1 cellular context compared by ENCODE assay signal in the genomic region with DNA sequence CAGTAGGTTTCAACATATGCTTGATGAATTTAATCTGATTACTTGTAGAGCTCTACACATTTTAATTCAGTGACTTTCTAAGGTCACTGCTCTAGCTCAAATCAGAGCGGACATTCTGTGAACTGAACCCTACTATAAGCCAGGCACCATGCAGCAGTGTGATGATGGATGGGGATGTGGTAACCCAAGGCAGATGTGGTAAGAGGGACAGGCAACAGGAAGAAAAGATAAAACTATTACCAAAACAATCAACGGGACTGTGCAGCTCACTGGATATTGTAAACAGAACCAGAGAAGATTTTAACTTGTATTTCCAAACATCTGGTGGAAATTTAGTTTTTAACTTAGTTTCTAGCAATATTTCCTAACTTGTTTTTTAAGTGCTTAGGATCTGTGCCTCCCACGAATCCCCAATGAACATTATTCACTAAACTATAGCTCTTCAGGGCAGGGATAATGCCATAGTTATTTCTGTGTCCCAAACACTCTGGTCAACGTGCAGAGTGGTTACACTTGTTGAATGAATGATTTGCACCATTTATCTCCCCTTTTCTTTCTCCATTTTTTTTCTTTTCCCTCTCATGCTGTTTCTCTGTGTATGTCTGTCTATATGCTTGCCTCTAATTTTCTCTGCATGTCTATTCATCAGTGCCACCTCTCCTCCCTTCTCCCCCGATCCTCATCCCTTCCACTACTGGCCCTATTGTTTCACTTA.
A peak's percentile ranks its signal among the peaks of the same experiment; 100 is the strongest.
TF ChIP-seq lines count a peak whose summit lies in the region.

No MANE protein-coding gene starts in this region.

TF ChIP-seq in HepG2, 621 proteins besides CTCF, POLR2A, EP300 and RAD21:
- TF ChIP-seq, protein P1, sequence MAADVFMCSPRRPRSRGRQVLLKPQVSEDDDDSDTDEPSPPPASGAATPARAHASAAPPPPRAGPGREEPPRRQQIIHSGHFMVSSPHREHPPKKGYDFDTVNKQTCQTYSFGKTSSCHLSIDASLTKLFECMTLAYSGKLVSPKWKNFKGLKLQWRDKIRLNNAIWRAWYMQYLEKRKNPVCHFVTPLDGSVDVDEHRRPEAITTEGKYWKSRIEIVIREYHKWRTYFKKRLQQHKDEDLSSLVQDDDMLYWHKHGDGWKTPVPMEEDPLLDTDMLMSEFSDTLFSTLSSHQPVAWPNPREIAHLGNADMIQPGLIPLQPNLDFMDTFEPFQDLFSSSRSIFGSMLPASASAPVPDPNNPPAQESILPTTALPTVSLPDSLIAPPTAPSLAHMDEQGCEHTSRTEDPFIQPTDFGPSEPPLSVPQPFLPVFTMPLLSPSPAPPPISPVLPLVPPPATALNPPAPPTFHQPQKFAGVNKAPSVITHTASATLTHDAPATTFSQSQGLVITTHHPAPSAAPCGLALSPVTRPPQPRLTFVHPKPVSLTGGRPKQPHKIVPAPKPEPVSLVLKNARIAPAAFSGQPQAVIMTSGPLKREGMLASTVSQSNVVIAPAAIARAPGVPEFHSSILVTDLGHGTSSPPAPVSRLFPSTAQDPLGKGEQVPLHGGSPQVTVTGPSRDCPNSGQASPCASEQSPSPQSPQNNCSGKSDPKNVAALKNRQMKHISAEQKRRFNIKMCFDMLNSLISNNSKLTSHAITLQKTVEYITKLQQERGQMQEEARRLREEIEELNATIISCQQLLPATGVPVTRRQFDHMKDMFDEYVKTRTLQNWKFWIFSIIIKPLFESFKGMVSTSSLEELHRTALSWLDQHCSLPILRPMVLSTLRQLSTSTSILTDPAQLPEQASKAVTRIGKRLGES (CRISPR knock-in tag; IDR thresholded peaks at IDR 0.05; ENCODE audit: borderline replicate concordance), result no peak
- TF ChIP-seq RBFOX2 (IDR thresholded peaks at IDR 0.05; ENCODE audit: low read depth, low read length), result 0 out of 2 replicates have a peak, but pooled peaks have one; percentile 35
- peak; percentile 83 for TF ChIP-seq HOXD1 (CRISPR knock-in tag; IDR thresholded peaks at IDR 0.05)
- TF ChIP-seq, protein P2, sequence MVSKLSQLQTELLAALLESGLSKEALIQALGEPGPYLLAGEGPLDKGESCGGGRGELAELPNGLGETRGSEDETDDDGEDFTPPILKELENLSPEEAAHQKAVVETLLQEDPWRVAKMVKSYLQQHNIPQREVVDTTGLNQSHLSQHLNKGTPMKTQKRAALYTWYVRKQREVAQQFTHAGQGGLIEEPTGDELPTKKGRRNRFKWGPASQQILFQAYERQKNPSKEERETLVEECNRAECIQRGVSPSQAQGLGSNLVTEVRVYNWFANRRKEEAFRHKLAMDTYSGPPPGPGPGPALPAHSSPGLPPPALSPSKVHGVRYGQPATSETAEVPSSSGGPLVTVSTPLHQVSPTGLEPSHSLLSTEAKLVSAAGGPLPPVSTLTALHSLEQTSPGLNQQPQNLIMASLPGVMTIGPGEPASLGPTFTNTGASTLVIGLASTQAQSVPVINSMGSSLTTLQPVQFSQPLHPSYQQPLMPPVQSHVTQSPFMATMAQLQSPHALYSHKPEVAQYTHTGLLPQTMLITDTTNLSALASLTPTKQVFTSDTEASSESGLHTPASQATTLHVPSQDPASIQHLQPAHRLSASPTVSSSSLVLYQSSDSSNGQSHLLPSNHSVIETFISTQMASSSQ (IDR thresholded peaks at IDR 0.05; ENCODE audit: low read depth), result no peak
- TF ChIP-seq, protein P2 (CRISPR knock-in tag; IDR thresholded peaks at IDR 0.05; ENCODE audit: borderline replicate concordance), result no peak
- TF ChIP-seq, protein P3, sequence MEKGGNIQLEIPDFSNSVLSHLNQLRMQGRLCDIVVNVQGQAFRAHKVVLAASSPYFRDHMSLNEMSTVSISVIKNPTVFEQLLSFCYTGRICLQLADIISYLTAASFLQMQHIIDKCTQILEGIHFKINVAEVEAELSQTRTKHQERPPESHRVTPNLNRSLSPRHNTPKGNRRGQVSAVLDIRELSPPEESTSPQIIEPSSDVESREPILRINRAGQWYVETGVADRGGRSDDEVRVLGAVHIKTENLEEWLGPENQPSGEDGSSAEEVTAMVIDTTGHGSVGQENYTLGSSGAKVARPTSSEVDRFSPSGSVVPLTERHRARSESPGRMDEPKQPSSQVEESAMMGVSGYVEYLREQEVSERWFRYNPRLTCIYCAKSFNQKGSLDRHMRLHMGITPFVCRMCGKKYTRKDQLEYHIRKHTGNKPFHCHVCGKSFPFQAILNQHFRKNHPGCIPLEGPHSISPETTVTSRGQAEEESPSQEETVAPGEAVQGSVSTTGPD (CRISPR knock-in tag; IDR thresholded peaks at IDR 0.05), result no peak
- peak; percentile 43; the same call in 1 of the 2 replicates for TF ChIP-seq CEBPG (CRISPR knock-in tag; IDR thresholded peaks at IDR 0.05)
- peak; percentile 64; the same call in 1 of the 2 replicates for TF ChIP-seq ZNF644 (CRISPR knock-in tag; IDR thresholded peaks at IDR 0.05; ENCODE audit: low read depth)
- TF ChIP-seq SNAPC2 (CRISPR knock-in tag; IDR thresholded peaks at IDR 0.05), result no peak
- no peak for TF ChIP-seq ZNF670 (CRISPR knock-in tag; IDR thresholded peaks at IDR 0.05; ENCODE audit: borderline replicate concordance)
- no peak for TF ChIP-seq FOXA1 (IDR thresholded peaks at IDR 0.05)
- TF ChIP-seq FOXA1 (CRISPR knock-in tag; IDR thresholded peaks at IDR 0.05), result no peak
- TF ChIP-seq, protein P4, sequence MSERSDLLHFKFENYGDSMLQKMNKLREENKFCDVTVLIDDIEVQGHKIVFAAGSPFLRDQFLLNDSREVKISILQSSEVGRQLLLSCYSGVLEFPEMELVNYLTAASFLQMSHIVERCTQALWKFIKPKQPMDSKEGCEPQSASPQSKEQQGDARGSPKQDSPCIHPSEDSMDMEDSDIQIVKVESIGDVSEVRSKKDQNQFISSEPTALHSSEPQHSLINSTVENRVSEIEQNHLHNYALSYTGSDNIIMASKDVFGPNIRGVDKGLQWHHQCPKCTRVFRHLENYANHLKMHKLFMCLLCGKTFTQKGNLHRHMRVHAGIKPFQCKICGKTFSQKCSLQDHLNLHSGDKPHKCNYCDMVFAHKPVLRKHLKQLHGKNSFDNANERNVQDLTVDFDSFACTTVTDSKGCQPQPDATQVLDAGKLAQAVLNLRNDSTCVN (CRISPR knock-in tag; IDR thresholded peaks at IDR 0.05; ENCODE audit: borderline replicate concordance), result no peak
- TF ChIP-seq CEBPB (IDR thresholded peaks at IDR 0.05; ENCODE audit: borderline replicate concordance, low read depth, low read length), result peak; percentile 51; the same call in 1 of the 2 replicates
